ENCODE assay signal across 23 cellular contexts in the genomic region with DNA sequence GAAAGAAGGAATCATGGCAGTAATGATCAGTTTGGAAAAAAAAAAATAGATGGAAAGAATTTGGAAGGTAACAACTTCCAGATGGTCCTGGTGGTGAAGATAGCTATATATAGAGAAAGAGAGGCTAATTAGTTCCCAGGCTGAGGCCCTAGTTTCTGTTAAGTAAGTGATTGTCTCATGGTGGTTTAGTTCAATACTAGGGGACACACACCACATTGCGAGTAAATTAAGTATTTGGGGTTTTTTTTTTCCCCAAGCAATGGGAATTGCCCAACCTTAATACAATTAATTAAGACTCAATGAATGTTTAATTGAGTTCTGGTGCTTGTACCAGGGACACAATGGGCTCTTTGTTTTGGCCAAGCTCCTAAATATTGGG.
"Had no signal": no experiment of that assay in that cellular context is flagged by ENCODE, and none has a peak within 500 bp of the region (broad histone marks: within the 10 kb centered on the region; RNA-seq: fewer than 3 reads in every experiment).

No MANE protein-coding gene starts in this region.

- FAIRE-seq: islet of Langerhans, pancreas, small intestine had no signal

- H3K36me3 ChIP-seq: gastrocnemius medialis, left lung, neutrophil, pancreas, right lobe of liver, thoracic aorta, tibial nerve, upper lobe of right lung, uterus had no signal

- H3K27ac Mint-ChIP-seq: naive thymus-derived CD8-positive, alpha-beta T cell; stimulated activated naive B cell treated with anti-CD40 and anti-IgM and Interleukin-4, amounts not matched to agents 10 μg/mL and 1 μg/mL and 100 μg/mL, for 72 hours; stimulated activated naive CD8-positive, alpha-beta T cell treated with anti-CD3 and anti-CD28 coated beads, Interleukin-15, Interleukin-2, amounts not matched to agents 100 ng/mL and 50 ng/mL, for 24 hours had no signal

- H3K9me3 ChIP-seq: gastrocnemius medialis, left lung, neutrophil, pancreas, right lobe of liver, thoracic aorta, tibial nerve, upper lobe of right lung, uterus had no signal

- H3K36me3 Mint-ChIP-seq: naive thymus-derived CD8-positive, alpha-beta T cell; stimulated activated naive B cell treated with anti-CD40 and anti-IgM and Interleukin-4, amounts not matched to agents 10 μg/mL and 1 μg/mL and 100 μg/mL, for 72 hours had no signal

- H3K4me3 Mint-ChIP-seq: naive thymus-derived CD8-positive, alpha-beta T cell; stimulated activated naive B cell treated with anti-CD40 and anti-IgM and Interleukin-4, amounts not matched to agents 10 μg/mL and 1 μg/mL and 100 μg/mL, for 72 hours; stimulated activated naive CD8-positive, alpha-beta T cell treated with anti-CD3 and anti-CD28 coated beads, Interleukin-15, Interleukin-2, amounts not matched to agents 100 ng/mL and 50 ng/mL, for 24 hours had no signal

- H3K4me1 ChIP-seq: gastrocnemius medialis, pancreas, tibial nerve, uterus had no signal

- H3K4me1 Mint-ChIP-seq: stimulated activated naive B cell treated with anti-CD40 and anti-IgM and Interleukin-4, amounts not matched to agents 10 μg/mL and 1 μg/mL and 100 μg/mL, for 72 hours had no signal

- ATAC-seq: gastrocnemius medialis; left cardiac atrium; naive thymus-derived CD8-positive, alpha-beta T cell; pancreas; right lobe of liver; stimulated activated naive B cell treated with anti-CD40 and anti-IgM and Interleukin-4, amounts not matched to agents 10 μg/mL and 1 μg/mL and 100 μg/mL, for 72 hours; upper lobe of right lung had no signal

- H3K9me3 Mint-ChIP-seq: stimulated activated naive CD8-positive, alpha-beta T cell treated with anti-CD3 and anti-CD28 coated beads, Interleukin-15, Interleukin-2, amounts not matched to agents 100 ng/mL and 50 ng/mL, for 24 hours had no signal

- H3K27ac ChIP-seq: dorsolateral prefrontal cortex, gastrocnemius medialis, left lung, neutrophil, pancreas, right lobe of liver, thoracic aorta, tibial nerve, upper lobe of right lung, uterus had no signal

- H3K4me3 ChIP-seq: dorsolateral prefrontal cortex, gastrocnemius medialis, left lung, pancreas, right lobe of liver, thoracic aorta, tibial nerve, upper lobe of right lung, uterus had no signal

- DNase-seq: dorsolateral prefrontal cortex; effector CD4-positive, alpha-beta T cell; gastrocnemius medialis; head of caudate nucleus; left cardiac atrium; left lung; mesenchymal stem cell; midbrain; naive thymus-derived CD8-positive, alpha-beta T cell; pancreas; retina; right lobe of liver; small intestine; stimulated activated CD4-positive, alpha-beta T cell treated with anti-CD3 and anti-CD28 coated beads, Interleukin-15, amount 100 ng/mL, for 24 hours; stimulated activated CD4-positive, alpha-beta T cell treated with anti-CD3 and anti-CD28 coated beads, Interleukin-2, amount 100 ng/mL, for 48 hours; stimulated activated naive B cell treated with anti-CD40 and anti-IgM and Interleukin-4, amounts not matched to agents 10 μg/mL and 1 μg/mL and 100 μg/mL, for 72 hours; upper lobe of right lung; uterus had no signal

- H3K27me3 ChIP-seq: dorsolateral prefrontal cortex, gastrocnemius medialis, left lung, neutrophil, pancreas, right lobe of liver, tibial nerve, upper lobe of right lung, uterus had no signal

- H3K27me3 Mint-ChIP-seq: stimulated activated naive B cell treated with anti-CD40 and anti-IgM and Interleukin-4, amounts not matched to agents 10 μg/mL and 1 μg/mL and 100 μg/mL, for 72 hours; stimulated activated naive CD8-positive, alpha-beta T cell treated with anti-CD3 and anti-CD28 coated beads, Interleukin-15, Interleukin-2, amounts not matched to agents 100 ng/mL and 50 ng/mL, for 24 hours had no signal
